9 cellular contexts compared by ENCODE assay signal in the genomic region with DNA sequence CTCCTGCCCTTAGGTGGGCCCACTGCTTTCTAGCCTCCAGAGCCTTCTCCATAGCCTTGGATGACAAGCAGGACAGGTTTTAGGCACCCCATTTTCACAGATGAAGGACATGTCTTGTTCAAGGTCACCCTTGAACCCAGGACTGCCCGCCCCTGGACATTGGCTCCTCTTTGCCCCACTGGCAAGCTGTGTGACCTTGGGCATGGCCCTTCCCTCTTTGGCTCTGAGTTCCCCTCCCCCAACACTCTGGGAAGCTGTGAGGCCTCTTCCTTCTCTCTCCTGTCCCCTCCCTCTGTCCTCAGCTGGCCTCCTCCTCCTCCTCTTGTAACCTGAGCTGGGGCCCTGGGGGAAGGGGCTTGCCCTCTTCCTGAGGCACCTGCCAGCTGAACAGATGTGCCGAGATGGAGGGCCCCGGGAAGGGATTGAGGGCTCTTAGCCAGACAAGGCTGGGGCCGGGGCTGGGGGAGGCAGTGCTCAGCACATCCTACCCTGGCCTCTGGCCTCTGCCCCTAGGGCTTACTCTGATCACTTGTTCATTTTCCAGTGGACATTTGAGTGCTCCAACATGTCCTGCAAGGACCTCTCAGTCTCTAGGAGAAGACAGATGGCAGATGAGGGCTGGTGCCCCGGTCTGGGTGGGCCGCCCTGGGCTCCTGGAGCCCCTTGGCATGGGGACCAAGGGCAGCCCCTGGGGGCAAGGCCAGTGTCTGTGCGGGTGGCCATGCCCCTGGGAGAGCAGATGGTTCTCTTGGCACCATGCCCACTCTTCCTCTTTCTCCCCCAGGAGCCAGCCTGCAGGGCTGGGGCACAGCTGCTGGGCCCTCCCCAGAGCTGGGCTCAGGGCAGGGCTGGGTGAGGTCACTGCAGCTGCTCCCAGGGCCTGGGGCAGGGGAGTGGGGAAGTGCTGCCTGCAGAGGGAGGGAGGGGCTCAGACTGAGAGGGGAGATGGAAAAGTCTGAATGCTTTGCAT. TPM values are rescaled to one million over a fixed set of nuclear protein-coding genes. Genes with fewer than 3 reads are reported as not detected.
A peak's percentile ranks its signal among the peaks of the same experiment; 100 is the strongest.
DNase-seq lines count a peak whose midpoint lies in the region; ATAC-seq, FAIRE-seq and TF ChIP-seq lines count a peak whose summit lies in the region.
"Had no signal": no experiment of that assay in that cellular context is flagged by ENCODE, and none has a peak within 500 bp of the region (broad histone marks: within the 10 kb centered on the region; RNA-seq: fewer than 3 reads in every experiment).

No MANE protein-coding gene starts in this region.

- peak overlapping the region; percentile 53; the same call in 1 of the 2 replicates for H2BK15ac ChIP-seq in H1 (ENCODE audit: low read length)

- peak in 1 of 2 experiments; percentile 4; a peak in 1 of 4 replicates for TF ChIP-seq RAD21 in H1 (IDR thresholded peaks at IDR 0.05 in 1 of 2, conservative IDR thresholded peaks at IDR 0.05 in 1 of 2; ENCODE audit: low read depth in 2 of 2, low read length in 2 of 2)

- peaks cover 0 to 9% of the 10 kb centered on the region in 2 donors for H3K4me1 Mint-ChIP-seq in effector memory CD8-positive, alpha-beta T cell (ENCODE audit: low read depth in 2 of 2)
- no peaks in the 10 kb centered on the region for H3K4me1 Mint-ChIP-seq in natural killer cell treated with Interleukin-12 subunit alpha and Interleukin-12 subunit beta and Interleukin-15 and Interleukin-18, amount 100 ng/mL, for 72 hours (ENCODE audit: low read depth in 2 of 2)

- H3K4me1 ChIP-seq in H1 (replicated peaks in 1 of 4; ENCODE audit: control insufficient read depth in 3 of 4, insufficient read depth in 4 of 4, low read length in 3 of 4) (peaks cover 15 to 45% (median 34%) of the 10 kb centered on the region in 4 experiments), osteoblast (ENCODE audit: insufficient read depth, low read length) (no peaks in the 10 kb centered on the region)

- no peak overlapping the region for H3K23ac ChIP-seq in H1 (ENCODE audit: insufficient read length)

- H3K27ac ChIP-seq in H1 (ENCODE audit: low read depth, low read length) (no peak overlapping the region; the same call in 1 of the 2 replicates), osteoblast (ENCODE audit: low read depth, low read length) (no peak overlapping the region)

- H3K4me2 ChIP-seq in H1 (ENCODE audit: insufficient read depth in 1 of 2, low read depth in 2 of 2, low read length in 2 of 2) (peak overlapping the region; percentile 46 to 63), osteoblast (ENCODE audit: insufficient read depth, low read length) (no peak overlapping the region)

- peak overlapping the region; percentile 78; the same call in 1 of the 2 replicates for H2AK5ac ChIP-seq in H1 (ENCODE audit: low read depth, low read length)

- POLR2A ChIA-PET in H1 (lab: Charles Lee; ENCODE audit: partially characterized antibody), result interaction anchor here (0.7 to 3.2 kb wide), 11 partner anchors 9 to 125 kb away, joined by 3 to 22 read pairs (median 5); a partner anchor contains a TSS

- H3K4me3 Mint-ChIP-seq in effector memory CD8-positive, alpha-beta T cell, result no peak overlapping the region
- H3K4me3 Mint-ChIP-seq in natural killer cell treated with Interleukin-12 subunit alpha and Interleukin-12 subunit beta and Interleukin-15 and Interleukin-18, amount 100 ng/mL, for 72 hours, result no peak overlapping the region

- peak overlapping the region; percentile 92; the same call in 1 of the 2 replicates for H2BK5ac ChIP-seq in H1 (ENCODE audit: low read depth, low read length)

- H3K27me3 ChIP-seq in H1 (replicated peaks in 1 of 4; ENCODE audit: control insufficient read depth in 3 of 4, extremely low read depth in 1 of 4, insufficient read depth in 3 of 4, low read length in 3 of 4) (peaks cover 0 to 19% (median 7%) of the 10 kb centered on the region in 4 experiments; a peak in 4 of 7 replicates), osteoblast (ENCODE audit: insufficient read depth, low read length) (peaks cover 38% of the 10 kb centered on the region)

- H3K36me3 Mint-ChIP-seq in effector memory CD8-positive, alpha-beta T cell (ENCODE audit: insufficient read depth), result no peaks in the 10 kb centered on the region
- H3K36me3 Mint-ChIP-seq in natural killer cell treated with Interleukin-12 subunit alpha and Interleukin-12 subunit beta and Interleukin-15 and Interleukin-18, amount 100 ng/mL, for 72 hours, result no peaks in the 10 kb centered on the region

- peak; percentile 61 for DNase-seq in H4 (ENCODE audit: low spot score)
- DNase-seq in NCI-H2171 treated with DMSO at 0.1 percent for 48 hours (lab: John Stamatoyannopoulos, UW), result peak; percentile 97
- peak; percentile 80 to 85 for DNase-seq in H1 (ENCODE audit: low read depth in 1 of 2, low spot score in 2 of 2)
- peak; percentile 86 for DNase-seq in osteoblast (ENCODE audit: insufficient read length, low spot score, missing footprints)
- no peak for DNase-seq in effector memory CD8-positive, alpha-beta T cell
- no peak for DNase-seq in natural killer cell treated with Interleukin-12 subunit alpha and Interleukin-12 subunit beta and Interleukin-15 and Interleukin-18, amount 100 ng/mL, for 72 hours (ENCODE audit: low spot score)

- peak in 1 of 2 experiments; percentile 35; a peak in 1 of 3 replicates for TF ChIP-seq EP300 in H1 (IDR thresholded peaks at IDR 0.05; ENCODE audit: borderline replicate concordance in 1 of 2, low read depth in 2 of 2, low read length in 2 of 2)

- peak overlapping the region; percentile 77 for H3K56ac ChIP-seq in H1 (replicated peaks; ENCODE audit: insufficient read length, low read depth, low read length)

- no peak overlapping the region for H3K27ac Mint-ChIP-seq in effector memory CD8-positive, alpha-beta T cell
- H3K27ac Mint-ChIP-seq in natural killer cell treated with Interleukin-12 subunit alpha and Interleukin-12 subunit beta and Interleukin-15 and Interleukin-18, amount 100 ng/mL, for 72 hours, result no peak overlapping the region

- H3K9ac ChIP-seq in H1 (replicated peaks in 1 of 4; ENCODE audit: extremely low read depth in 1 of 4, low read depth in 3 of 4, low read length in 3 of 4), result no peak overlapping the region

- WGBS in H1 (ENCODE audit: extremely low coverage in 1 of 2, insufficient coverage in 1 of 2, insufficient read length in 1 of 2, insufficient replicate concordance in 2 of 2, low coverage in 1 of 2, low lambda C conversion rate in 2 of 2, missing lambda C conversion rate in 1 of 2), 2 experiments, result 7% methylated on average over 6 of the region's 7 CpGs; no CpG with 5 or more reads in 1 of the 2 experiments

- peak overlapping the region; percentile 81 for H4K91ac ChIP-seq in H1 (replicated peaks; ENCODE audit: insufficient read length, low read length)

- no peaks in the 10 kb centered on the region for H3K36me3 ChIP-seq in H1 (ENCODE audit: control insufficient read depth in 2 of 4, insufficient read depth in 4 of 4, low read length in 3 of 4)
- H3K36me3 ChIP-seq in osteoblast (ENCODE audit: insufficient read depth, low read length), result no peaks in the 10 kb centered on the region

- peak overlapping the region; percentile 26 for H4K5ac ChIP-seq in H1 (ENCODE audit: insufficient read length, low read depth, low read length)

- TF ChIP-seq POLR2A in H1 (IDR thresholded peaks at IDR 0.05; ENCODE audit: control extremely low read depth in 1 of 2, low read depth in 2 of 2, low read length in 2 of 2), result no peak

- peak overlapping the region; percentile 100; the same call in 1 of the 2 replicates for H2BK20ac ChIP-seq in H1 (ENCODE audit: low read length)

- peaks cover 60 to 97% of the 10 kb centered on the region in 2 donors for H3K27me3 Mint-ChIP-seq in effector memory CD8-positive, alpha-beta T cell
- H3K27me3 Mint-ChIP-seq in natural killer cell treated with Interleukin-12 subunit alpha and Interleukin-12 subunit beta and Interleukin-15 and Interleukin-18, amount 100 ng/mL, for 72 hours, result peaks cover 29 to 35% of the 10 kb centered on the region in 2 donors

- no peaks in the 10 kb centered on the region; the same call in 1 of the 2 replicates for H3K79me1 ChIP-seq in H1 (ENCODE audit: low read depth, low read length)

- no peaks in the 10 kb centered on the region for H3K9me3 Mint-ChIP-seq in effector memory CD8-positive, alpha-beta T cell
- H3K9me3 Mint-ChIP-seq in natural killer cell treated with Interleukin-12 subunit alpha and Interleukin-12 subunit beta and Interleukin-15 and Interleukin-18, amount 100 ng/mL, for 72 hours, result no peaks in the 10 kb centered on the region

- H2AFZ ChIP-seq in H1 (ENCODE audit: low read length) (no peak overlapping the region), osteoblast (ENCODE audit: low read length) (no peak overlapping the region)

- H2BK120ac ChIP-seq in H1 (replicated peaks; ENCODE audit: low read depth, low read length), result peak overlapping the region; percentile 44

- H3K18ac ChIP-seq in H1 (ENCODE audit: extremely low read depth, low read length), result peak overlapping the region; percentile 81; the same call in 1 of the 2 replicates

- peak overlapping the region in 3 of 4 experiments; percentile 20 to 48 (median 42); a peak in 5 of 8 replicates for H3K4me3 ChIP-seq in H1 (ENCODE audit: extremely low read depth in 1 of 4, insufficient read depth in 2 of 4, low read depth in 3 of 4, low read length in 4 of 4)
- H3K4me3 ChIP-seq in osteoblast (ENCODE audit: insufficient read depth, low read length), result no peak overlapping the region

- H4K20me1 ChIP-seq in H1 (replicated peaks in 1 of 2; ENCODE audit: control insufficient read depth in 1 of 2, insufficient read depth in 2 of 2, low read length in 2 of 2) (no peaks in the 10 kb centered on the region), osteoblast (ENCODE audit: insufficient read depth, low read length) (no peaks in the 10 kb centered on the region)

- H3K23me2 ChIP-seq in H1 (ENCODE audit: low read depth, low read length), result peaks cover 4% of the 10 kb centered on the region; the same call in 1 of the 2 replicates

- no peaks in the 10 kb centered on the region for H3K79me2 ChIP-seq in H1 (ENCODE audit: control insufficient read depth in 1 of 2, insufficient read depth in 2 of 2, low read length in 2 of 2)
- no peaks in the 10 kb centered on the region for H3K79me2 ChIP-seq in osteoblast (ENCODE audit: insufficient read depth, low read length)

- FAIRE-seq in H1 (lab: Jason Lieb, UNC), result peak; percentile 68

- no peak overlapping the region for H3K14ac ChIP-seq in H1 (ENCODE audit: insufficient read length)

- no peak overlapping the region for H4K8ac ChIP-seq in H1 (ENCODE audit: extremely low read depth, insufficient read depth, low read length)

- TF ChIP-seq CTCF in H1 (IDR thresholded peaks at IDR 0.05; ENCODE audit: control extremely low read depth in 1 of 3, insufficient read depth in 1 of 3, low read depth in 1 of 3, low read length in 3 of 3) (no peak), osteoblast (IDR thresholded peaks at IDR 0.05; ENCODE audit: extremely low read depth, low read depth, low read length) (no peak)

- H2BK12ac ChIP-seq in H1 (ENCODE audit: low read depth, low read length), result peak overlapping the region; percentile 93; the same call in 1 of the 2 replicates

- no peaks in the 10 kb centered on the region for H3K9me3 ChIP-seq in H1 (ENCODE audit: insufficient read depth in 2 of 2, low read depth in 1 of 2, low read length in 1 of 2)
- no peaks in the 10 kb centered on the region for H3K9me3 ChIP-seq in osteoblast (ENCODE audit: low read depth, low read length)

- CTCF ChIA-PET in H1 (lab: Charles Lee; ENCODE audit: partially characterized antibody), result interaction anchor here (0.7 to 7.3 kb wide), 19 partner anchors 8 to 143 kb away, joined by 3 to 39 read pairs (median 4); no protein-coding TSS in a partner anchor

- H3K4ac ChIP-seq in H1 (replicated peaks; ENCODE audit: insufficient read length, low read depth, low read length), result peak overlapping the region; percentile 79

- ATAC-seq in GM21381 (IDR thresholded peaks at IDR 0.05; ENCODE audit: unreplicated experiment) (no peak), GM21529 (IDR thresholded peaks at IDR 0.05; ENCODE audit: unreplicated experiment) (no peak)
- ATAC-seq in effector memory CD8-positive, alpha-beta T cell (replicated peaks), result no peak
- ATAC-seq in natural killer cell treated with Interleukin-12 subunit alpha and Interleukin-12 subunit beta and Interleukin-15 and Interleukin-18, amount 100 ng/mL, for 72 hours, result no peak

RNA-seq across cellular contexts. Expression of a gene that starts 10.7 kb away (rescaled TPM):
- total RNA-seq in H4 (2014; rRNA removed; shearing (Covaris generic)), result 0.35 and 0.45 TPM in 2 replicates
- 3.0 and 3.8 TPM in 2 replicates for total RNA-seq in H1 (2021; fragmentation: NEBNext Ultra II Directional; extraction: Animal tissue kit (Norgen Biotek cat#: 25700))
- 0.59 and 1.2 TPM in 2 replicates for polyA plus RNA-seq in H1 (2011; rRNA removed)
- 0.52 TPM for polyA plus RNA-seq in H1 (2011; cell fraction: cytosol; rRNA removed)
- 1.8 TPM for polyA plus RNA-seq in H1 (2011; cell fraction: nucleus; rRNA removed)
- polyA plus RNA-seq in H1 (2012, experiment 1 of 2), result 2.2 to 4.1 TPM (median 3.4 TPM) in 4 replicates
- polyA plus RNA-seq in H1 (2012, experiment 2 of 2), result 1.4 TPM
- polyA plus RNA-seq in H1 (2013, experiment 1 of 2), result 1.9 TPM
- polyA plus RNA-seq in H1 (2013, experiment 2 of 2), result 1.8 TPM
- polyA minus RNA-seq in H1 (2011; rRNA and poly(A)+ RNA removed), result 0.27 and 0.54 TPM in 2 replicates
- 2.3 TPM for polyA minus RNA-seq in H1 (2011; cell fraction: cytosol; rRNA and poly(A)+ RNA removed)
- polyA minus RNA-seq in H1 (2011; cell fraction: nucleus; rRNA and poly(A)+ RNA removed), result 2.8 TPM
- total RNA-seq in osteoblast, result not detected in 2 replicates
- total RNA-seq in natural killer cell treated with Interleukin-12 subunit alpha and Interleukin-12 subunit beta and Interleukin-15 and Interleukin-18, amount 100 ng/mL, for 72 hours, result not detected
- total RNA-seq: T-helper 2 cell treated with Interferon-gamma antibody and Interleukin-4, amounts not matched to agents 100 ng/mL and 5 ng/mL, for 36 hours had no signal

Comparison
In these comparisons a context has a peak if more than half of its experiments do, and no peak if none do; other contexts are left out.
1. DNase-seq: peak in H4 (single experiment), NCI-H2171 treated with DMSO at 0.1 percent for 48 hours (single experiment), H1 (2 of 2) and osteoblast (single experiment); none in effector memory CD8-positive, alpha-beta T cell (0 of 3) and natural killer cell treated with Interleukin-12 subunit alpha and Interleukin-12 subunit beta and Interleukin-15 and Interleukin-18, amount 100 ng/mL, for 72 hours (single experiment).